27 cellular contexts compared by ENCODE assay signal in the genomic region with DNA sequence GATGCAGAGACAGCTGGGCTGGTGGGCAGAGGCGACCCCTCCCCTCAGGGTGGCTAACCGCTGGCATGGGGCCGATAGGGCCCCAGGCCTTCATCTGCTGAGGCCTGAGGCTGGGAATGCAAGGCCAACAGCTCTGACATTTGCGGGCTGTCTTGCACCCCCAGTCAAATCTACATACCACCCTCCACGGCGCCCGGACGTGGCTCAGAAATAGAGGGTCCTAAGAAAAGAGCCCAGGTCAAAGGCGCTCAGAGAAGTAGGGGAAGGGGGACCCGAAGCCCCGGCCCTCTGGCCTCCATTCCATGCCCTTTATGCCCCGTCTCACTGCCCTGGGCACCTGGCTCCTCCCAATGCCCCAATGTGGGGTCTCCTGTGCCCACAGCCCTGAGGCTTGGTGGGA.
DNase-seq lines count a peak whose midpoint lies in the region; ATAC-seq, FAIRE-seq and TF ChIP-seq lines count a peak whose summit lies in the region.
"Had no signal": no experiment of that assay in that cellular context is flagged by ENCODE, and none has a peak within 500 bp of the region (broad histone marks: within the 10 kb centered on the region; RNA-seq: fewer than 3 reads in every experiment).

No MANE protein-coding gene starts in this region.

- no peaks in the 10 kb centered on the region for H3K79me1 ChIP-seq in H1 (ENCODE audit: low read depth, low read length)

- H3K27me3 Mint-ChIP-seq in nephron progenitor cell (ENCODE audit: low read depth, poor library complexity) (no peaks in the 10 kb centered on the region), T-helper 17 cell (no peaks in the 10 kb centered on the region)
- H3K27me3 Mint-ChIP-seq: CD4-positive, CD25-positive, alpha-beta regulatory T cell; CD8-positive, alpha-beta memory T cell had no signal

- no peak overlapping the region for H3K9ac ChIP-seq in H1 (replicated peaks in 1 of 4; ENCODE audit: extremely low read depth in 1 of 4, low read depth in 3 of 4, low read length in 3 of 4)
- H3K9ac ChIP-seq: BLaER1 had no signal

- no peak overlapping the region for H2AK5ac ChIP-seq in H1 (ENCODE audit: low read depth, low read length)

- H3K79me2 ChIP-seq in H1 (ENCODE audit: control insufficient read depth in 1 of 2, insufficient read depth in 2 of 2, low read length in 2 of 2) = no peaks in the 10 kb centered on the region; a peak in 1 of 4 replicates
- no peaks in the 10 kb centered on the region for H3K79me2 ChIP-seq in osteoblast (ENCODE audit: insufficient read depth, low read length)

- no peak overlapping the region for H2BK20ac ChIP-seq in H1 (ENCODE audit: low read length)

- no peak overlapping the region for H4K5ac ChIP-seq in H1 (ENCODE audit: insufficient read length, low read depth, low read length)

- H4K8ac ChIP-seq in H1 (ENCODE audit: extremely low read depth, insufficient read depth, low read length) = no peak overlapping the region

- H3K27ac ChIP-seq in H1 (ENCODE audit: low read depth, low read length) = no peak overlapping the region
- H3K27ac ChIP-seq in osteoblast (ENCODE audit: low read depth, low read length) = no peak overlapping the region
- H3K27ac ChIP-seq: BLaER1 had no signal

- H2AFZ ChIP-seq in H1 (ENCODE audit: low read length) (no peak overlapping the region), osteoblast (ENCODE audit: low read length) (no peak overlapping the region)

- no peak overlapping the region for H3K23ac ChIP-seq in H1 (ENCODE audit: insufficient read length)

- no peak for DNase-seq in H1 (ENCODE audit: low read depth in 1 of 2, low spot score in 2 of 2)
- DNase-seq in nephron progenitor cell = no peak
- DNase-seq in osteoblast (ENCODE audit: insufficient read length, low spot score, missing footprints) = peak; percentile 54
- no peak for DNase-seq in NCI-H226
- DNase-seq in retina = no peak
- no peak for DNase-seq in T-helper 17 cell
- DNase-seq in GM10248 (ENCODE audit: extremely low spot score) = no peak
- DNase-seq: 8988T; ACHN; BE2C; C1 segment of cervical spinal cord; CD4-positive, alpha-beta memory T cell; CD4-positive, CD25-positive, alpha-beta regulatory T cell; CD8-positive, alpha-beta memory T cell; COR-L47; DMS 273 treated with DMSO at 0.1 percent for 48 hours; DMS153; DMS53; DMS79; DND-41; EL; GDM1 had no signal

- CTCF ChIA-PET in H1 (lab: Charles Lee; ENCODE audit: partially characterized antibody) (interaction anchor here (0.7 to 3.7 kb wide), 6 partner anchors 8 to 116 kb away, joined by 3 to 26 read pairs (median 4); no protein-coding TSS in a partner anchor), GM10248 (lab: Yijun Ruan, JAX) (interaction anchor here (1.3 to 1.7 kb wide), 2 partner anchors 8 to 9 kb away, joined by 3 to 5 read pairs; no protein-coding TSS in a partner anchor)

- peaks cover 16% of the 10 kb centered on the region for H3K36me3 Mint-ChIP-seq in nephron progenitor cell (ENCODE audit: low read depth)
- H3K36me3 Mint-ChIP-seq in T-helper 17 cell (ENCODE audit: low read depth) = no peaks in the 10 kb centered on the region
- H3K36me3 Mint-ChIP-seq: CD14-positive monocyte; CD4-positive, alpha-beta memory T cell; CD4-positive, CD25-positive, alpha-beta regulatory T cell; CD8-positive, alpha-beta memory T cell had no signal

- no peaks in the 10 kb centered on the region for H3K4me1 ChIP-seq in H1 (replicated peaks in 1 of 4; ENCODE audit: control insufficient read depth in 3 of 4, insufficient read depth in 4 of 4, low read length in 3 of 4)
- H3K4me1 ChIP-seq in osteoblast (ENCODE audit: insufficient read depth, low read length) = no peaks in the 10 kb centered on the region

- TF ChIP-seq POLR2A in H1 (IDR thresholded peaks at IDR 0.05; ENCODE audit: control extremely low read depth in 1 of 2, low read depth in 2 of 2, low read length in 2 of 2) = no peak

- peaks cover 2% of the 10 kb centered on the region; the same call in 1 of the 2 replicates for H3K23me2 ChIP-seq in H1 (ENCODE audit: low read depth, low read length)

- H3K4ac ChIP-seq in H1 (replicated peaks; ENCODE audit: insufficient read length, low read depth, low read length) = no peak overlapping the region

- TF ChIP-seq EP300 in H1 (IDR thresholded peaks at IDR 0.05; ENCODE audit: borderline replicate concordance in 1 of 2, low read depth in 2 of 2, low read length in 2 of 2) = no peak

- POLR2A ChIA-PET in H1 (lab: Charles Lee; ENCODE audit: partially characterized antibody) (no interaction called here), GM10248 (lab: Yijun Ruan, JAX) (no interaction called here)

- H3K4me3 ChIP-seq in H1 (ENCODE audit: extremely low read depth in 1 of 4, insufficient read depth in 2 of 4, low read depth in 3 of 4, low read length in 4 of 4) = no peak overlapping the region
- no peak overlapping the region for H3K4me3 ChIP-seq in osteoblast (ENCODE audit: insufficient read depth, low read length)
- H3K4me3 ChIP-seq: BLaER1 had no signal

- H3K4me3 Mint-ChIP-seq in nephron progenitor cell (no peak overlapping the region), T-helper 17 cell (no peak overlapping the region)
- H3K4me3 Mint-ChIP-seq: CD14-positive monocyte; CD4-positive, alpha-beta memory T cell; CD4-positive, CD25-positive, alpha-beta regulatory T cell; CD8-positive, alpha-beta memory T cell had no signal

- H3K4me2 ChIP-seq in H1 (ENCODE audit: insufficient read depth in 1 of 2, low read depth in 2 of 2, low read length in 2 of 2) (no peak overlapping the region), osteoblast (ENCODE audit: insufficient read depth, low read length) (no peak overlapping the region)
- H3K4me2 ChIP-seq: BLaER1 had no signal

- H2BK5ac ChIP-seq in H1 (ENCODE audit: low read depth, low read length) = no peak overlapping the region

- ATAC-seq in T-helper 17 cell = no peak

- H3K18ac ChIP-seq in H1 (ENCODE audit: extremely low read depth, low read length) = no peak overlapping the region

- H3K9me3 Mint-ChIP-seq in nephron progenitor cell = no peaks in the 10 kb centered on the region
- H3K9me3 Mint-ChIP-seq: CD14-positive monocyte had no signal

- no peak for TF ChIP-seq CTCF in H1 (IDR thresholded peaks at IDR 0.05; ENCODE audit: control extremely low read depth in 1 of 3, insufficient read depth in 1 of 3, low read depth in 1 of 3, low read length in 3 of 3)
- no peak for TF ChIP-seq CTCF in nephron progenitor cell (IDR thresholded peaks at IDR 0.05)
- TF ChIP-seq CTCF in osteoblast (IDR thresholded peaks at IDR 0.05; ENCODE audit: extremely low read depth, low read depth, low read length) = no peak
- TF ChIP-seq CTCF in GM10248 (IDR thresholded peaks at IDR 0.05; ENCODE audit: control extremely low read depth, extremely low read depth, low read depth, missing control alignments) = no peak

- no peak for FAIRE-seq in H1 (lab: Jason Lieb, UNC)
- FAIRE-seq: A204.1, GM12891, GM19239 had no signal

- no peak overlapping the region for H4K91ac ChIP-seq in H1 (replicated peaks; ENCODE audit: insufficient read length, low read length)

- TF ChIP-seq RAD21 in H1 (IDR thresholded peaks at IDR 0.05 in 1 of 2, conservative IDR thresholded peaks at IDR 0.05 in 1 of 2; ENCODE audit: low read depth in 2 of 2, low read length in 2 of 2) = no peak

- H3K9me3 ChIP-seq in H1 (ENCODE audit: insufficient read depth in 2 of 2, low read depth in 1 of 2, low read length in 1 of 2) = no peaks in the 10 kb centered on the region
- H3K9me3 ChIP-seq in osteoblast (ENCODE audit: low read depth, low read length) = no peaks in the 10 kb centered on the region
- no peaks in the 10 kb centered on the region for H3K9me3 ChIP-seq in T-helper 17 cell (ENCODE audit: control insufficient read depth, low read length, poor library complexity, severe bottlenecking)
- H3K9me3 ChIP-seq: BE2C, BLaER1 had no signal

- peaks cover 12% of the 10 kb centered on the region for H3K4me1 Mint-ChIP-seq in nephron progenitor cell
- H3K4me1 Mint-ChIP-seq in T-helper 17 cell = no peaks in the 10 kb centered on the region
- H3K4me1 Mint-ChIP-seq: CD14-positive monocyte; CD4-positive, alpha-beta memory T cell; CD4-positive, CD25-positive, alpha-beta regulatory T cell; CD8-positive, alpha-beta memory T cell had no signal

- H3K27me3 ChIP-seq in H1 (replicated peaks in 1 of 4; ENCODE audit: control insufficient read depth in 3 of 4, extremely low read depth in 1 of 4, insufficient read depth in 3 of 4, low read length in 3 of 4) (no peaks in the 10 kb centered on the region), osteoblast (ENCODE audit: insufficient read depth, low read length) (no peaks in the 10 kb centered on the region)
- H3K27me3 ChIP-seq: BE2C, BLaER1 had no signal

- no peaks in the 10 kb centered on the region for H3K36me3 ChIP-seq in H1 (ENCODE audit: control insufficient read depth in 2 of 4, insufficient read depth in 4 of 4, low read length in 3 of 4)
- no peaks in the 10 kb centered on the region for H3K36me3 ChIP-seq in osteoblast (ENCODE audit: insufficient read depth, low read length)
- H3K36me3 ChIP-seq: BE2C had no signal

- H3K56ac ChIP-seq in H1 (replicated peaks; ENCODE audit: insufficient read length, low read depth, low read length) = no peak overlapping the region

- no peak overlapping the region for H2BK120ac ChIP-seq in H1 (replicated peaks; ENCODE audit: low read depth, low read length)

- H2BK15ac ChIP-seq in H1 (ENCODE audit: low read length) = no peak overlapping the region

- H3K27ac Mint-ChIP-seq in nephron progenitor cell (peak overlapping the region; percentile 64), T-helper 17 cell (no peak overlapping the region)
- H3K27ac Mint-ChIP-seq: CD14-positive monocyte; CD4-positive, alpha-beta memory T cell; CD8-positive, alpha-beta memory T cell had no signal

- H2BK12ac ChIP-seq in H1 (ENCODE audit: low read depth, low read length) = 0 out of 2 replicates have a peak overlapping the region, but pooled peaks have one; percentile 17

- H4K20me1 ChIP-seq in H1 (replicated peaks in 1 of 2; ENCODE audit: control insufficient read depth in 1 of 2, insufficient read depth in 2 of 2, low read length in 2 of 2) (peaks cover 0 to 4% of the 10 kb centered on the region in 2 experiments), osteoblast (ENCODE audit: insufficient read depth, low read length) (no peaks in the 10 kb centered on the region)
- H4K20me1 ChIP-seq: BLaER1 had no signal

- WGBS in H1 (ENCODE audit: extremely low coverage in 1 of 2, insufficient coverage in 1 of 2, insufficient read length in 1 of 2, insufficient replicate concordance in 2 of 2, low coverage in 1 of 2, low lambda C conversion rate in 2 of 2, missing lambda C conversion rate in 1 of 2), 2 experiments = 85% methylated on average over 12 of the region's 12 CpGs; no CpG with 5 or more reads in 1 of the 2 experiments

- no peak overlapping the region for H3K14ac ChIP-seq in H1 (ENCODE audit: insufficient read length)

TF ChIP-seq in H1, 55 proteins besides CTCF, POLR2A, EP300 and RAD21 (continues in another document):
- TF ChIP-seq KDM4A (IDR thresholded peaks at IDR 0.05; ENCODE audit: low read depth, low read length, severe bottlenecking) = no peak
- TF ChIP-seq, protein P1, sequence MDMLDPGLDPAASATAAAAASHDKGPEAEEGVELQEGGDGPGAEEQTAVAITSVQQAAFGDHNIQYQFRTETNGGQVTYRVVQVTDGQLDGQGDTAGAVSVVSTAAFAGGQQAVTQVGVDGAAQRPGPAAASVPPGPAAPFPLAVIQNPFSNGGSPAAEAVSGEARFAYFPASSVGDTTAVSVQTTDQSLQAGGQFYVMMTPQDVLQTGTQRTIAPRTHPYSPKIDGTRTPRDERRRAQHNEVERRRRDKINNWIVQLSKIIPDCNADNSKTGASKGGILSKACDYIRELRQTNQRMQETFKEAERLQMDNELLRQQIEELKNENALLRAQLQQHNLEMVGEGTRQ (IDR thresholded peaks at IDR 0.05; ENCODE audit: low read length) = no peak
